Comparison of ENCODE assay signal across 1 cellular context in the genomic region with DNA sequence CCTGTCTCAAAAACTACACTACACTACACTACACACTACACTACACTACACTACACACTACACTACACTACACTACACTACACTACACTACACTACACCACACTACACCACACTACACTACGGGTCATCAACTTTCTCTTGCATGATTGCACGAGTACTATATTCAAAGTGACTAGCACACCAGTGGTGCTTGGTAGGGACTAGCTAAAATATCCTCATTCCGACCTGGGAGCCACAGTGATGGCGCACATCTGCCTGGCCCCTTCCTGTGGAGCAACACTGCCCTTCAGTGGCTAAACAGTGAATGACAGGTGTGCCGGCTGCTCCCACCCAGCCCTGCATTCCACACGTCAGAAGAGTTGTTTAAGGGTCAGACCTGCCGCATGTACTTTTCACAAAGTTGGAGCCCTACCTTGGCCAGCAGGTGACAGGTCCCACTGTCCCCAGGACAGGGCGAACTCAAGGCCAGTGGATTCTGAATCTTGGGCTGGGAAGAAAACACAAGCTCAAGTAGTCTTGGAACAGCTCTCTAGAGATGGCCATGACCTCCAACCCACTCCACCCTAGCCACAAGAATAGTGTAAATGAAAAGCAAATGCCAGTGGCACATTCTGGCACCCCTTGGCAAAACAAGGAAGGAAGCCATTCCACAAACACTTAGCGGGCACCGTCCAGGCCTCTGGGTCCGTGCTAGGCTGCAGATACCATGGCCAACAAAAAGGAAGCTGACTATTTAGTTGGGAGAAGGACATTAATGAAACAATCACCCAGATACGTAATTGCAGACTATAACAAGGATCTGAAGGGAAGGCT.
TF ChIP-seq lines count a peak whose summit lies in the region.

No MANE protein-coding gene starts in this region.

TF ChIP-seq in HepG2, 621 proteins besides CTCF, POLR2A, EP300 and RAD21 (continued from another document):
- TF ChIP-seq, protein P1, sequence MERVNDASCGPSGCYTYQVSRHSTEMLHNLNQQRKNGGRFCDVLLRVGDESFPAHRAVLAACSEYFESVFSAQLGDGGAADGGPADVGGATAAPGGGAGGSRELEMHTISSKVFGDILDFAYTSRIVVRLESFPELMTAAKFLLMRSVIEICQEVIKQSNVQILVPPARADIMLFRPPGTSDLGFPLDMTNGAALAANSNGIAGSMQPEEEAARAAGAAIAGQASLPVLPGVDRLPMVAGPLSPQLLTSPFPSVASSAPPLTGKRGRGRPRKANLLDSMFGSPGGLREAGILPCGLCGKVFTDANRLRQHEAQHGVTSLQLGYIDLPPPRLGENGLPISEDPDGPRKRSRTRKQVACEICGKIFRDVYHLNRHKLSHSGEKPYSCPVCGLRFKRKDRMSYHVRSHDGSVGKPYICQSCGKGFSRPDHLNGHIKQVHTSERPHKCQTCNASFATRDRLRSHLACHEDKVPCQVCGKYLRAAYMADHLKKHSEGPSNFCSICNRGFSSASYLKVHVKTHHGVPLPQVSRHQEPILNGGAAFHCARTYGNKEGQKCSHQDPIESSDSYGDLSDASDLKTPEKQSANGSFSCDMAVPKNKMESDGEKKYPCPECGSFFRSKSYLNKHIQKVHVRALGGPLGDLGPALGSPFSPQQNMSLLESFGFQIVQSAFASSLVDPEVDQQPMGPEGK (CRISPR knock-in tag; IDR thresholded peaks at IDR 0.05): peak; percentile 6; the same call in 1 of the 2 replicates
- TF ChIP-seq FOSL2 (CRISPR knock-in tag; IDR thresholded peaks at IDR 0.05) (peak; percentile 61), ZNF83 (CRISPR knock-in tag; IDR thresholded peaks at IDR 0.05; ENCODE audit: borderline replicate concordance) (no peak), POLR2AphosphoS2 (IDR thresholded peaks at IDR 0.05; ENCODE audit: low read depth, low read length) (no peak), ZNF354B (CRISPR knock-in tag; IDR thresholded peaks at IDR 0.05) (0 out of 2 replicates have a peak, but pooled peaks have one; percentile 31), SYNCRIP (IDR thresholded peaks at IDR 0.05; ENCODE audit: insufficient read depth, low read depth, low read length) (no peak), ZNF567 (CRISPR knock-in tag; IDR thresholded peaks at IDR 0.05; ENCODE audit: borderline replicate concordance) (0 out of 2 replicates have a peak, but pooled peaks have one; percentile 36), SALL2 (CRISPR knock-in tag; IDR thresholded peaks at IDR 0.05) (0 out of 2 replicates have a peak, but pooled peaks have one; percentile 58)
- TF ChIP-seq, protein P2, sequence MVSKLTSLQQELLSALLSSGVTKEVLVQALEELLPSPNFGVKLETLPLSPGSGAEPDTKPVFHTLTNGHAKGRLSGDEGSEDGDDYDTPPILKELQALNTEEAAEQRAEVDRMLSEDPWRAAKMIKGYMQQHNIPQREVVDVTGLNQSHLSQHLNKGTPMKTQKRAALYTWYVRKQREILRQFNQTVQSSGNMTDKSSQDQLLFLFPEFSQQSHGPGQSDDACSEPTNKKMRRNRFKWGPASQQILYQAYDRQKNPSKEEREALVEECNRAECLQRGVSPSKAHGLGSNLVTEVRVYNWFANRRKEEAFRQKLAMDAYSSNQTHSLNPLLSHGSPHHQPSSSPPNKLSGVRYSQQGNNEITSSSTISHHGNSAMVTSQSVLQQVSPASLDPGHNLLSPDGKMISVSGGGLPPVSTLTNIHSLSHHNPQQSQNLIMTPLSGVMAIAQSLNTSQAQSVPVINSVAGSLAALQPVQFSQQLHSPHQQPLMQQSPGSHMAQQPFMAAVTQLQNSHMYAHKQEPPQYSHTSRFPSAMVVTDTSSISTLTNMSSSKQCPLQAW (CRISPR knock-in tag; IDR thresholded peaks at IDR 0.05): peak; percentile 68
- TF ChIP-seq, protein P3, sequence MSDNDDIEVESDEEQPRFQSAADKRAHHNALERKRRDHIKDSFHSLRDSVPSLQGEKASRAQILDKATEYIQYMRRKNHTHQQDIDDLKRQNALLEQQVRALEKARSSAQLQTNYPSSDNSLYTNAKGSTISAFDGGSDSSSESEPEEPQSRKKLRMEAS (IDR thresholded peaks at IDR 0.05): peak; percentile 63; the same call in 1 of the 2 replicates
- TF ChIP-seq, protein P4, sequence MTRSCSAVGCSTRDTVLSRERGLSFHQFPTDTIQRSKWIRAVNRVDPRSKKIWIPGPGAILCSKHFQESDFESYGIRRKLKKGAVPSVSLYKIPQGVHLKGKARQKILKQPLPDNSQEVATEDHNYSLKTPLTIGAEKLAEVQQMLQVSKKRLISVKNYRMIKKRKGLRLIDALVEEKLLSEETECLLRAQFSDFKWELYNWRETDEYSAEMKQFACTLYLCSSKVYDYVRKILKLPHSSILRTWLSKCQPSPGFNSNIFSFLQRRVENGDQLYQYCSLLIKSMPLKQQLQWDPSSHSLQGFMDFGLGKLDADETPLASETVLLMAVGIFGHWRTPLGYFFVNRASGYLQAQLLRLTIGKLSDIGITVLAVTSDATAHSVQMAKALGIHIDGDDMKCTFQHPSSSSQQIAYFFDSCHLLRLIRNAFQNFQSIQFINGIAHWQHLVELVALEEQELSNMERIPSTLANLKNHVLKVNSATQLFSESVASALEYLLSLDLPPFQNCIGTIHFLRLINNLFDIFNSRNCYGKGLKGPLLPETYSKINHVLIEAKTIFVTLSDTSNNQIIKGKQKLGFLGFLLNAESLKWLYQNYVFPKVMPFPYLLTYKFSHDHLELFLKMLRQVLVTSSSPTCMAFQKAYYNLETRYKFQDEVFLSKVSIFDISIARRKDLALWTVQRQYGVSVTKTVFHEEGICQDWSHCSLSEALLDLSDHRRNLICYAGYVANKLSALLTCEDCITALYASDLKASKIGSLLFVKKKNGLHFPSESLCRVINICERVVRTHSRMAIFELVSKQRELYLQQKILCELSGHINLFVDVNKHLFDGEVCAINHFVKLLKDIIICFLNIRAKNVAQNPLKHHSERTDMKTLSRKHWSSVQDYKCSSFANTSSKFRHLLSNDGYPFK (CRISPR knock-in tag; IDR thresholded peaks at IDR 0.05; ENCODE audit: borderline replicate concordance): peak; percentile 60; the same call in 1 of the 2 replicates
- TF ChIP-seq, protein P5, sequence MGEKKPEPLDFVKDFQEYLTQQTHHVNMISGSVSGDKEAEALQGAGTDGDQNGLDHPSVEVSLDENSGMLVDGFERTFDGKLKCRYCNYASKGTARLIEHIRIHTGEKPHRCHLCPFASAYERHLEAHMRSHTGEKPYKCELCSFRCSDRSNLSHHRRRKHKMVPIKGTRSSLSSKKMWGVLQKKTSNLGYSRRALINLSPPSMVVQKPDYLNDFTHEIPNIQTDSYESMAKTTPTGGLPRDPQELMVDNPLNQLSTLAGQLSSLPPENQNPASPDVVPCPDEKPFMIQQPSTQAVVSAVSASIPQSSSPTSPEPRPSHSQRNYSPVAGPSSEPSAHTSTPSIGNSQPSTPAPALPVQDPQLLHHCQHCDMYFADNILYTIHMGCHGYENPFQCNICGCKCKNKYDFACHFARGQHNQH (CRISPR knock-in tag; IDR thresholded peaks at IDR 0.05): peak; percentile 69; the same call in 1 of the 2 replicates
- TF ChIP-seq, protein P6, sequence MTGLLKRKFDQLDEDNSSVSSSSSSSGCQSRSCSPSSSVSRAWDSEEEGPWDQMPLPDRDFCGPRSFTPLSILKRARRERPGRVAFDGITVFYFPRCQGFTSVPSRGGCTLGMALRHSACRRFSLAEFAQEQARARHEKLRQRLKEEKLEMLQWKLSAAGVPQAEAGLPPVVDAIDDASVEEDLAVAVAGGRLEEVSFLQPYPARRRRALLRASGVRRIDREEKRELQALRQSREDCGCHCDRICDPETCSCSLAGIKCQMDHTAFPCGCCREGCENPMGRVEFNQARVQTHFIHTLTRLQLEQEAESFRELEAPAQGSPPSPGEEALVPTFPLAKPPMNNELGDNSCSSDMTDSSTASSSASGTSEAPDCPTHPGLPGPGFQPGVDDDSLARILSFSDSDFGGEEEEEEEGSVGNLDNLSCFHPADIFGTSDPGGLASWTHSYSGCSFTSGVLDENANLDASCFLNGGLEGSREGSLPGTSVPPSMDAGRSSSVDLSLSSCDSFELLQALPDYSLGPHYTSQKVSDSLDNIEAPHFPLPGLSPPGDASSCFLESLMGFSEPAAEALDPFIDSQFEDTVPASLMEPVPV (CRISPR knock-in tag; IDR thresholded peaks at IDR 0.05): no peak
